In the genomic region with DNA sequence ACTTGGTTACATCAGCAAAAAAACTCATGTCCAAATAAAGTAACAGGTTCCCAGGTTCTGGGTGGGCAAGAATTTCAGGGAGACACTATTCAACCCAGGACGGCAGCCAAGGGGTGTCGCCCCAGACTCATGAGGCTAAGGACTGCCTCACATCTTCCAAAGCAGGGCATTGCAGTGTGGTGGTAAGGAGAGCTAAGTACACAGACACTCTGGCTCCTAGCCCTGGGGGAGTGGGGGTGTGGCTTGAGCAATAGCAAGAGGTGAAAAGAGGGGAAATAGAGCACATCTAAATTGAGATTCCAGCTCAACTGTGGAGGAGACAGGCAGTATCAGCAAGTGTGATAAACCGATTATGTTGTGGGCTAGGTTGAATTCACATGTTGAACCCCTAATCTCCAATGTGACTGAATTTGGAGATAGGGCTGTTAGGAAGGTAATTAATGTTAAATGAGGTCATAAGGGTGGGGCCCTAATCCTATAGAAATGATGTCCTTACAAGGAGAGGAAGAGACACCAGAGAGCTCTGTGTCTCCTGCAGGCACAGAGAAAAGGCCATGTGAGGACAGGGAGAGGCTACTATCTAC, we compare ENCODE assay signal across 23 cellular contexts.
"Had no signal": no experiment of that assay in that cellular context is flagged by ENCODE, and none has a peak within 500 bp of the region (broad histone marks: within the 10 kb centered on the region; RNA-seq: fewer than 3 reads in every experiment).

No MANE protein-coding gene starts in this region.

- H3K27ac Mint-ChIP-seq: activated B cell treated with CpG ODN at 0.5 μM for 24 hours; activated CD4-positive, alpha-beta T cell treated with anti-CD3 and anti-CD28 coated beads, Interleukin-2, amount 10 ng/mL, durations not matched to agents 24 days and 14 days; activated CD8-positive, alpha-beta memory T cell treated with anti-CD3 and anti-CD28 coated beads, Interleukin-2, amount 10 ng/mL, durations not matched to agents 7 days and 5 days; activated naive CD4-positive, alpha-beta T cell treated with anti-CD3 and anti-CD28 coated beads for 36 hours; activated naive CD8-positive, alpha-beta T cell; T-helper 1 cell treated with Interleukin-12 subunit alpha and Interleukin-12 subunit beta and Interleukin-4 antibody, amounts not matched to agents 30 μg/mL and 1 μg/mL, for 36 hours had no signal

- H3K27me3 Mint-ChIP-seq: activated B cell treated with CpG ODN at 0.5 μM for 24 hours; activated CD4-positive, alpha-beta T cell treated with anti-CD3 and anti-CD28 coated beads, Interleukin-2, amount 10 ng/mL, durations not matched to agents 24 days and 14 days; activated CD8-positive, alpha-beta memory T cell treated with anti-CD3 and anti-CD28 coated beads, Interleukin-2, amount 10 ng/mL, durations not matched to agents 7 days and 5 days; activated naive CD8-positive, alpha-beta T cell had no signal

- H3K9me3 Mint-ChIP-seq: activated B cell treated with CpG ODN at 0.5 μM for 24 hours; activated CD4-positive, alpha-beta T cell treated with anti-CD3 and anti-CD28 coated beads, Interleukin-2, amount 10 ng/mL, durations not matched to agents 24 days and 14 days; activated naive CD4-positive, alpha-beta T cell treated with anti-CD3 and anti-CD28 coated beads for 36 hours; T-helper 1 cell treated with Interleukin-12 subunit alpha and Interleukin-12 subunit beta and Interleukin-4 antibody, amounts not matched to agents 30 μg/mL and 1 μg/mL, for 36 hours had no signal

- DNase-seq: activated B cell treated with CpG ODN at 0.5 μM for 24 hours; activated CD4-positive, alpha-beta T cell treated with anti-CD3 and anti-CD28 coated beads for 1 hour; activated CD4-positive, alpha-beta T cell treated with anti-CD3 and anti-CD28 coated beads, Interleukin-2, amount 10 ng/mL, durations not matched to agents 24 days and 14 days; activated CD4-positive, alpha-beta T cell treated with anti-CD3 and anti-CD28 coated beads, Interleukin-2, amount 50 U/mL, for 48 hours; activated CD8-positive, alpha-beta memory T cell treated with anti-CD3 and anti-CD28 coated beads, Interleukin-2, amount 10 ng/mL, durations not matched to agents 7 days and 5 days; activated effector memory CD4-positive, alpha-beta T cell treated with anti-CD3 and anti-CD28 coated beads, Interleukin-2, amount 50 U/mL, for 16 hours; activated naive CD4-positive, alpha-beta T cell treated with anti-CD3 and anti-CD28 coated beads for 36 hours; activated T-cell treated with anti-CD3 and anti-CD28 coated beads, Interleukin-2, amount 50 U/mL, for 4 hours; amygdala; brain microvascular endothelial cell; cerebellar nuclear complex; Karpas-422; NCI-H1048; NCI-H1930; NCI-H446; NCI-H524; NCI-H774; NK-92 treated with Interleukin-12 subunit alpha and Interleukin-12 subunit beta, amount 100 ng/mL, for 24 hours; Peyer's patch; SHP77 had no signal

- H3K4me1 Mint-ChIP-seq: activated B cell treated with CpG ODN at 0.5 μM for 24 hours; activated CD4-positive, alpha-beta T cell treated with anti-CD3 and anti-CD28 coated beads, Interleukin-2, amount 10 ng/mL, durations not matched to agents 24 days and 14 days; activated CD8-positive, alpha-beta memory T cell treated with anti-CD3 and anti-CD28 coated beads, Interleukin-2, amount 10 ng/mL, durations not matched to agents 7 days and 5 days had no signal

- H3K36me3 Mint-ChIP-seq: activated CD8-positive, alpha-beta memory T cell treated with anti-CD3 and anti-CD28 coated beads, Interleukin-2, amount 10 ng/mL, durations not matched to agents 7 days and 5 days; activated naive CD8-positive, alpha-beta T cell had no signal

- ATAC-seq: activated CD8-positive, alpha-beta memory T cell treated with anti-CD3 and anti-CD28 coated beads, Interleukin-2, amount 10 ng/mL, durations not matched to agents 7 days and 5 days; activated T-cell treated with anti-CD3 and anti-CD28 coated beads, Interleukin-2, amount 50 U/mL, for 4 hours; K562 had no signal

- H3K4me3 Mint-ChIP-seq: activated B cell treated with CpG ODN at 0.5 μM for 24 hours; activated CD4-positive, alpha-beta T cell treated with anti-CD3 and anti-CD28 coated beads, Interleukin-2, amount 10 ng/mL, durations not matched to agents 24 days and 14 days; activated CD8-positive, alpha-beta memory T cell treated with anti-CD3 and anti-CD28 coated beads, Interleukin-2, amount 10 ng/mL, durations not matched to agents 7 days and 5 days; activated naive CD4-positive, alpha-beta T cell treated with anti-CD3 and anti-CD28 coated beads for 36 hours; activated naive CD8-positive, alpha-beta T cell; activated T-cell treated with anti-CD3 and anti-CD28 coated beads, Interleukin-2, amount 50 U/mL, for 4 hours; T-helper 1 cell treated with Interleukin-12 subunit alpha and Interleukin-12 subunit beta and Interleukin-4 antibody, amounts not matched to agents 30 μg/mL and 1 μg/mL, for 36 hours had no signal
